29 cellular contexts compared by ENCODE assay signal in genomic region chr4:22522206-22522605, GRCh38.
"Had no signal": no experiment of that assay in that cellular context is flagged by ENCODE, and none has a peak within 500 bp of the region (broad histone marks: within the 10 kb centered on the region; RNA-seq: fewer than 3 reads in every experiment).

No MANE protein-coding gene starts in this region.

- DNase-seq: activated CD4-positive, alpha-beta T cell treated with anti-CD3 and anti-CD28 coated beads, Interleukin-2, amount 10 ng/mL, durations not matched to agents 7 days and 5 days; activated CD4-positive, CD25-positive, alpha-beta regulatory T cell; activated CD8-positive, alpha-beta memory T cell treated with anti-CD3 and anti-CD28 coated beads, Interleukin-2, amount 50 U/mL, for 4 hours; activated CD8-positive, alpha-beta T cell treated with anti-CD3 and anti-CD28 coated beads for 36 hours; activated gamma-delta T cell treated with Interleukin-2 at 50 U/mL for 16 hours; activated naive CD4-positive, alpha-beta T cell treated with anti-CD3 and anti-CD28 coated beads, Interleukin-2, amount 10 ng/mL, durations not matched to agents 7 days and 5 days; activated naive CD8-positive, alpha-beta T cell treated with anti-CD3 and anti-CD28 coated beads for 36 hours; activated T-cell treated with anti-CD3 and anti-CD28 coated beads, Interleukin-2, amount 50 U/mL, for 72 hours; anterior cingulate cortex; central memory CD4-positive, alpha-beta T cell; Kasumi-1; KBM-7; NCI-H1048; NCI-H146; NCI-H187 treated with DMSO at 0.1 percent for 48 hours; NCI-H2081 treated with DMSO at 0.1 percent for 48 hours; NCI-H2171 treated with DMSO at 0.1 percent for 48 hours; NCI-H226; NCI-H510A; NCI-H526 treated with DMSO at 0.1 percent for 48 hours; NCI-H82; RPMI8226; T-cell; T-helper 2 cell; T1000 had no signal

- H3K4me3 Mint-ChIP-seq: activated CD4-positive, alpha-beta T cell treated with anti-CD3 and anti-CD28 coated beads, Interleukin-2, amount 10 ng/mL, durations not matched to agents 7 days and 5 days; activated CD8-positive, alpha-beta T cell treated with anti-CD3 and anti-CD28 coated beads for 36 hours; activated naive CD4-positive, alpha-beta T cell treated with anti-CD3 and anti-CD28 coated beads, Interleukin-2, amount 10 ng/mL, durations not matched to agents 7 days and 5 days; activated naive CD8-positive, alpha-beta T cell treated with anti-CD3 and anti-CD28 coated beads for 36 hours; activated T-cell treated with anti-CD3 and anti-CD28 coated beads, Interleukin-2, amount 50 U/mL, for 72 hours; T-cell had no signal

- H3K27ac Mint-ChIP-seq: activated CD4-positive, alpha-beta T cell treated with anti-CD3 and anti-CD28 coated beads, Interleukin-2, amount 10 ng/mL, durations not matched to agents 7 days and 5 days; activated CD8-positive, alpha-beta T cell treated with anti-CD3 and anti-CD28 coated beads for 36 hours; activated naive CD4-positive, alpha-beta T cell treated with anti-CD3 and anti-CD28 coated beads, Interleukin-2, amount 10 ng/mL, durations not matched to agents 7 days and 5 days; activated naive CD8-positive, alpha-beta T cell treated with anti-CD3 and anti-CD28 coated beads for 36 hours; activated T-cell treated with anti-CD3 and anti-CD28 coated beads, Interleukin-2, amount 50 U/mL, for 72 hours; activated T-helper 2 cell treated with anti-CD3 and anti-CD28 coated beads, Interferon-gamma antibody, Interleukin-2, Interleukin-4, amounts not matched to agents 10 μg/mL and 5 μg/mL and 100 μg/mL, durations not matched to agents 14 hours and 24 hours and 36 hours; T-cell had no signal

- H3K27me3 Mint-ChIP-seq: activated CD4-positive, alpha-beta T cell treated with anti-CD3 and anti-CD28 coated beads, Interleukin-2, amount 10 ng/mL, durations not matched to agents 7 days and 5 days; activated CD8-positive, alpha-beta T cell treated with anti-CD3 and anti-CD28 coated beads for 36 hours had no signal

- ATAC-seq: activated CD8-positive, alpha-beta T cell treated with anti-CD3 and anti-CD28 coated beads for 36 hours; activated T-cell treated with anti-CD3 and anti-CD28 coated beads, Interleukin-2, amount 50 U/mL, for 72 hours; Right ventricle myocardium inferior; T-cell had no signal

- H3K4me3 ChIP-seq: breast epithelium, SK-N-MC had no signal

- H3K9me3 Mint-ChIP-seq: activated CD4-positive, alpha-beta T cell treated with anti-CD3 and anti-CD28 coated beads, Interleukin-2, amount 10 ng/mL, durations not matched to agents 7 days and 5 days; activated CD8-positive, alpha-beta T cell treated with anti-CD3 and anti-CD28 coated beads for 36 hours; activated naive CD4-positive, alpha-beta T cell treated with anti-CD3 and anti-CD28 coated beads, Interleukin-2, amount 10 ng/mL, durations not matched to agents 7 days and 5 days; activated naive CD8-positive, alpha-beta T cell treated with anti-CD3 and anti-CD28 coated beads for 36 hours; activated T-cell treated with anti-CD3 and anti-CD28 coated beads, Interleukin-2, amount 50 U/mL, for 72 hours; activated T-helper 2 cell treated with anti-CD3 and anti-CD28 coated beads, Interferon-gamma antibody, Interleukin-2, Interleukin-4, amounts not matched to agents 10 μg/mL and 5 μg/mL and 100 μg/mL, durations not matched to agents 14 hours and 24 hours and 36 hours; T-cell had no signal

- H3K4me1 Mint-ChIP-seq: activated CD4-positive, alpha-beta T cell treated with anti-CD3 and anti-CD28 coated beads, Interleukin-2, amount 10 ng/mL, durations not matched to agents 7 days and 5 days; activated naive CD4-positive, alpha-beta T cell treated with anti-CD3 and anti-CD28 coated beads, Interleukin-2, amount 10 ng/mL, durations not matched to agents 7 days and 5 days; activated naive CD8-positive, alpha-beta T cell treated with anti-CD3 and anti-CD28 coated beads for 36 hours; T-cell had no signal

- H3K36me3 Mint-ChIP-seq: activated naive CD4-positive, alpha-beta T cell treated with anti-CD3 and anti-CD28 coated beads, Interleukin-2, amount 10 ng/mL, durations not matched to agents 7 days and 5 days; activated naive CD8-positive, alpha-beta T cell treated with anti-CD3 and anti-CD28 coated beads for 36 hours; T-cell had no signal
